Comparison of ENCODE assay signal across 1 cellular context in the genomic region with DNA sequence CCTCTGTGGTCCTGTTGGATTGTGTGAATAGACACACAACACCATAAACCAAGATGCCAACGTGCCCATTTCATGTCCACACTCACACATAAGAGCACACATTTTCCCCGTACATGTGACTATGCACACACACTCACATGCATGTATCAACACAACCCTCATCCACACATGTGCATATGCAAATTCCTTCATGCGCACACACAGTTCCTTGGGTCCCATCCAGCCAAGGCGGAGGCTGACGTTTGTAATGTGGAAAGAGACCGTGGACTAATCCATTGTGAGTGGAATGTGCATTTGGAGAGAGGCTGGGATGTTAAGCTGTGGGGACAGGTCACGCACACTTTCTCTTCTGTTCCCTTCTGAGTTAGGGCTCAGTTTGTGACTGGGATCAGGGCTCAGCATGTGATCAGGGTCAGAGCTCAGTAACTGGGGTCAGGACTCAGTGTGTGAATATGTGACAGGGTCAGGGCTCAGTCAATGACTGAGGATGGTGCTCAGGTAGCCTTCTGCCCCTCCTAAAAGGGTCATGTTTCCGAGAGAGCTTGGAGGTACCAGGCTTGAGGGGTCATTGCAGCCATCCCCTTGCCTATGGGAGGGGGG.
TF ChIP-seq lines count a peak whose summit lies in the region.

No MANE protein-coding gene starts in this region.

TF ChIP-seq in HepG2, 621 proteins besides CTCF, POLR2A, EP300 and RAD21 (continued from another document and continues in another):
- TF ChIP-seq ZNF747 (CRISPR knock-in tag; IDR thresholded peaks at IDR 0.05; ENCODE audit: borderline replicate concordance) (no peak), HMGA1 (CRISPR knock-in tag; conservative IDR thresholded peaks at IDR 0.05) (no peak), ZNF292 (CRISPR knock-in tag; IDR thresholded peaks at IDR 0.05; ENCODE audit: borderline replicate concordance, low read depth) (peak; percentile 63; the same call in 1 of the 2 replicates), PRPF4 (IDR thresholded peaks at IDR 0.05; ENCODE audit: low read depth, low read length, poor library complexity, severe bottlenecking) (no peak), SP5 (CRISPR knock-in tag; IDR thresholded peaks at IDR 0.05; ENCODE audit: borderline replicate concordance, low read depth) (0 out of 2 replicates have a peak, but pooled peaks have one; percentile 8), ZFYVE20 (CRISPR knock-in tag; IDR thresholded peaks at IDR 0.05; ENCODE audit: borderline replicate concordance, low read depth) (0 out of 2 replicates have a peak, but pooled peaks have one; percentile 3), ZC3H4 (CRISPR knock-in tag; IDR thresholded peaks at IDR 0.05; ENCODE audit: borderline replicate concordance) (peak; percentile 94; the same call in 1 of the 2 replicates), ZNF674 (CRISPR knock-in tag; IDR thresholded peaks at IDR 0.05; ENCODE audit: low read depth) (peak; percentile 37; the same call in 1 of the 2 replicates), ZNF180 (CRISPR knock-in tag; IDR thresholded peaks at IDR 0.05; ENCODE audit: borderline replicate concordance, low read depth) (no peak), ZNF34 (CRISPR knock-in tag; IDR thresholded peaks at IDR 0.05; ENCODE audit: borderline replicate concordance) (no peak), GABPA (IDR thresholded peaks at IDR 0.05; ENCODE audit: low read depth, low read length) (no peak), GABPA (CRISPR knock-in tag; IDR thresholded peaks at IDR 0.05; ENCODE audit: low read depth) (no peak), GFI1 (CRISPR knock-in tag; IDR thresholded peaks at IDR 0.05; ENCODE audit: borderline replicate concordance) (0 out of 2 replicates have a peak, but pooled peaks have one; percentile 64), ZNF652 (CRISPR knock-in tag; IDR thresholded peaks at IDR 0.05; ENCODE audit: borderline replicate concordance, low read depth) (0 out of 2 replicates have a peak, but pooled peaks have one; percentile 34), ZNF709 (CRISPR knock-in tag; IDR thresholded peaks at IDR 0.05) (peak; percentile 10), ZNF138 (CRISPR knock-in tag; IDR thresholded peaks at IDR 0.05; ENCODE audit: low read depth) (0 out of 2 replicates have a peak, but pooled peaks have one; percentile 6), HOXD1 (CRISPR knock-in tag; IDR thresholded peaks at IDR 0.05) (no peak), ZNF446 (CRISPR knock-in tag; IDR thresholded peaks at IDR 0.05) (peak; percentile 100), PAF1 (CRISPR knock-in tag; IDR thresholded peaks at IDR 0.05) (peak; percentile 81; the same call in 1 of the 2 replicates), ZNF24 (IDR thresholded peaks at IDR 0.05) (peak; percentile 87; the same call in 1 of the 2 replicates), KDM1A (CRISPR knock-in tag; IDR thresholded peaks at IDR 0.05) (peak; percentile 37; the same call in 1 of the 2 replicates), NFKBIZ (CRISPR knock-in tag; IDR thresholded peaks at IDR 0.05) (0 out of 2 replicates have a peak, but pooled peaks have one; percentile 49), ZNF777 (CRISPR knock-in tag; IDR thresholded peaks at IDR 0.05) (no peak), ZNF577 (CRISPR knock-in tag; IDR thresholded peaks at IDR 0.05; ENCODE audit: borderline replicate concordance, low read depth) (no peak), SMAD9 (CRISPR knock-in tag; IDR thresholded peaks at IDR 0.05) (0 out of 2 replicates have a peak, but pooled peaks have one; percentile 26), MAZ (IDR thresholded peaks at IDR 0.05; ENCODE audit: borderline replicate concordance, low read depth, low read length) (no peak), MAZ (CRISPR knock-in tag; IDR thresholded peaks at IDR 0.05; ENCODE audit: low read depth) (no peak; the same call in 1 of the 2 replicates), SIX1 (CRISPR knock-in tag; IDR thresholded peaks at IDR 0.05; ENCODE audit: borderline replicate concordance) (no peak), NFATC3 (CRISPR knock-in tag; IDR thresholded peaks at IDR 0.05) (0 out of 2 replicates have a peak, but pooled peaks have one; percentile 90), ZFY (CRISPR knock-in tag; IDR thresholded peaks at IDR 0.05) (no peak), ZC3H13 (CRISPR knock-in tag; IDR thresholded peaks at IDR 0.05) (0 out of 2 replicates have a peak, but pooled peaks have one; percentile 38)
- TF ChIP-seq, protein P1, sequence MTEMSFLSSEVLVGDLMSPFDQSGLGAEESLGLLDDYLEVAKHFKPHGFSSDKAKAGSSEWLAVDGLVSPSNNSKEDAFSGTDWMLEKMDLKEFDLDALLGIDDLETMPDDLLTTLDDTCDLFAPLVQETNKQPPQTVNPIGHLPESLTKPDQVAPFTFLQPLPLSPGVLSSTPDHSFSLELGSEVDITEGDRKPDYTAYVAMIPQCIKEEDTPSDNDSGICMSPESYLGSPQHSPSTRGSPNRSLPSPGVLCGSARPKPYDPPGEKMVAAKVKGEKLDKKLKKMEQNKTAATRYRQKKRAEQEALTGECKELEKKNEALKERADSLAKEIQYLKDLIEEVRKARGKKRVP (CRISPR knock-in tag; IDR thresholded peaks at IDR 0.05): peak in 1 of 2 experiments; percentile 33; a peak in 1 of 4 replicates
- TF ChIP-seq, protein P2, sequence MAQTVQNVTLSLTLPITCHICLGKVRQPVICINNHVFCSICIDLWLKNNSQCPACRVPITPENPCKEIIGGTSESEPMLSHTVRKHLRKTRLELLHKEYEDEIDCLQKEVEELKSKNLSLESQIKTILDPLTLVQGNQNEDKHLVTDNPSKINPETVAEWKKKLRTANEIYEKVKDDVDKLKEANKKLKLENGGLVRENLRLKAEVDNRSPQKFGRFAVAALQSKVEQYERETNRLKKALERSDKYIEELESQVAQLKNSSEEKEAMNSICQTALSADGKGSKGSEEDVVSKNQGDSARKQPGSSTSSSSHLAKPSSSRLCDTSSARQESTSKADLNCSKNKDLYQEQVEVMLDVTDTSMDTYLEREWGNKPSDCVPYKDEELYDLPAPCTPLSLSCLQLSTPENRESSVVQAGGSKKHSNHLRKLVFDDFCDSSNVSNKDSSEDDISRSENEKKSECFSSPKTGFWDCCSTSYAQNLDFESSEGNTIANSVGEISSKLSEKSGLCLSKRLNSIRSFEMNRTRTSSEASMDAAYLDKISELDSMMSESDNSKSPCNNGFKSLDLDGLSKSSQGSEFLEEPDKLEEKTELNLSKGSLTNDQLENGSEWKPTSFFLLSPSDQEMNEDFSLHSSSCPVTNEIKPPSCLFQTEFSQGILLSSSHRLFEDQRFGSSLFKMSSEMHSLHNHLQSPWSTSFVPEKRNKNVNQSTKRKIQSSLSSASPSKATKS (CRISPR knock-in tag; IDR thresholded peaks at IDR 0.05): peak; percentile 38; the same call in 1 of the 2 replicates
- TF ChIP-seq, protein P3, sequence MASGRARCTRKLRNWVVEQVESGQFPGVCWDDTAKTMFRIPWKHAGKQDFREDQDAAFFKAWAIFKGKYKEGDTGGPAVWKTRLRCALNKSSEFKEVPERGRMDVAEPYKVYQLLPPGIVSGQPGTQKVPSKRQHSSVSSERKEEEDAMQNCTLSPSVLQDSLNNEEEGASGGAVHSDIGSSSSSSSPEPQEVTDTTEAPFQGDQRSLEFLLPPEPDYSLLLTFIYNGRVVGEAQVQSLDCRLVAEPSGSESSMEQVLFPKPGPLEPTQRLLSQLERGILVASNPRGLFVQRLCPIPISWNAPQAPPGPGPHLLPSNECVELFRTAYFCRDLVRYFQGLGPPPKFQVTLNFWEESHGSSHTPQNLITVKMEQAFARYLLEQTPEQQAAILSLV (CRISPR knock-in tag; IDR thresholded peaks at IDR 0.05; ENCODE audit: borderline replicate concordance): no peak; the same call in 1 of the 2 replicates
- TF ChIP-seq, protein P4, sequence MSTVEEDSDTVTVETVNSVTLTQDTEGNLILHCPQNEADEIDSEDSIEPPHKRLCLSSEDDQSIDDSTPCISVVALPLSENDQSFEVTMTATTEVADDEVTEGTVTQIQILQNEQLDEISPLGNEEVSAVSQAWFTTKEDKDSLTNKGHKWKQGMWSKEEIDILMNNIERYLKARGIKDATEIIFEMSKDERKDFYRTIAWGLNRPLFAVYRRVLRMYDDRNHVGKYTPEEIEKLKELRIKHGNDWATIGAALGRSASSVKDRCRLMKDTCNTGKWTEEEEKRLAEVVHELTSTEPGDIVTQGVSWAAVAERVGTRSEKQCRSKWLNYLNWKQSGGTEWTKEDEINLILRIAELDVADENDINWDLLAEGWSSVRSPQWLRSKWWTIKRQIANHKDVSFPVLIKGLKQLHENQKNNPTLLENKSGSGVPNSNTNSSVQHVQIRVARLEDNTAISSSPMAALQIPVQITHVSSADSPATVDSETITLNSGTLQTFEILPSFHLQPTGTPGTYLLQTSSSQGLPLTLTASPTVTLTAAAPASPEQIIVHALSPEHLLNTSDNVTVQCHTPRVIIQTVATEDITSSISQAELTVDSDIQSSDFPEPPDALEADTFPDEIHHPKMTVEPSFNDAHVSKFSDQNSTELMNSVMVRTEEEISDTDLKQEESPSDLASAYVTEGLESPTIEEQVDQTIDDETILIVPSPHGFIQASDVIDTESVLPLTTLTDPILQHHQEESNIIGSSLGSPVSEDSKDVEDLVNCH (CRISPR knock-in tag; IDR thresholded peaks at IDR 0.05): no peak
- TF ChIP-seq, protein P5, sequence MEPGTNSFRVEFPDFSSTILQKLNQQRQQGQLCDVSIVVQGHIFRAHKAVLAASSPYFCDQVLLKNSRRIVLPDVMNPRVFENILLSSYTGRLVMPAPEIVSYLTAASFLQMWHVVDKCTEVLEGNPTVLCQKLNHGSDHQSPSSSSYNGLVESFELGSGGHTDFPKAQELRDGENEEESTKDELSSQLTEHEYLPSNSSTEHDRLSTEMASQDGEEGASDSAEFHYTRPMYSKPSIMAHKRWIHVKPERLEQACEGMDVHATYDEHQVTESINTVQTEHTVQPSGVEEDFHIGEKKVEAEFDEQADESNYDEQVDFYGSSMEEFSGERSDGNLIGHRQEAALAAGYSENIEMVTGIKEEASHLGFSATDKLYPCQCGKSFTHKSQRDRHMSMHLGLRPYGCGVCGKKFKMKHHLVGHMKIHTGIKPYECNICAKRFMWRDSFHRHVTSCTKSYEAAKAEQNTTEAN (CRISPR knock-in tag; conservative IDR thresholded peaks at IDR 0.05): no peak; the same call in 1 of the 2 replicates
- TF ChIP-seq, protein P6, sequence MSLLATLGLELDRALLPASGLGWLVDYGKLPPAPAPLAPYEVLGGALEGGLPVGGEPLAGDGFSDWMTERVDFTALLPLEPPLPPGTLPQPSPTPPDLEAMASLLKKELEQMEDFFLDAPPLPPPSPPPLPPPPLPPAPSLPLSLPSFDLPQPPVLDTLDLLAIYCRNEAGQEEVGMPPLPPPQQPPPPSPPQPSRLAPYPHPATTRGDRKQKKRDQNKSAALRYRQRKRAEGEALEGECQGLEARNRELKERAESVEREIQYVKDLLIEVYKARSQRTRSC (CRISPR knock-in tag; IDR thresholded peaks at IDR 0.05; ENCODE audit: low read depth): no peak
- TF ChIP-seq, protein P7, sequence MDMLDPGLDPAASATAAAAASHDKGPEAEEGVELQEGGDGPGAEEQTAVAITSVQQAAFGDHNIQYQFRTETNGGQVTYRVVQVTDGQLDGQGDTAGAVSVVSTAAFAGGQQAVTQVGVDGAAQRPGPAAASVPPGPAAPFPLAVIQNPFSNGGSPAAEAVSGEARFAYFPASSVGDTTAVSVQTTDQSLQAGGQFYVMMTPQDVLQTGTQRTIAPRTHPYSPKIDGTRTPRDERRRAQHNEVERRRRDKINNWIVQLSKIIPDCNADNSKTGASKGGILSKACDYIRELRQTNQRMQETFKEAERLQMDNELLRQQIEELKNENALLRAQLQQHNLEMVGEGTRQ (IDR thresholded peaks at IDR 0.05; ENCODE audit: low read depth, low read length): no peak; the same call in 1 of the 2 replicates
- TF ChIP-seq, protein P7 (CRISPR knock-in tag; IDR thresholded peaks at IDR 0.05; ENCODE audit: borderline replicate concordance): no peak
- TF ChIP-seq, protein P8, sequence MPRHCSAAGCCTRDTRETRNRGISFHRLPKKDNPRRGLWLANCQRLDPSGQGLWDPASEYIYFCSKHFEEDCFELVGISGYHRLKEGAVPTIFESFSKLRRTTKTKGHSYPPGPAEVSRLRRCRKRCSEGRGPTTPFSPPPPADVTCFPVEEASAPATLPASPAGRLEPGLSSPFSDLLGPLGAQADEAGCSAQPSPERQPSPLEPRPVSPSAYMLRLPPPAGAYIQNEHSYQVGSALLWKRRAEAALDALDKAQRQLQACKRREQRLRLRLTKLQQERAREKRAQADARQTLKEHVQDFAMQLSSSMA (CRISPR knock-in tag; IDR thresholded peaks at IDR 0.05): peak; percentile 53; the same call in 1 of the 2 replicates
- TF ChIP-seq, protein P9, sequence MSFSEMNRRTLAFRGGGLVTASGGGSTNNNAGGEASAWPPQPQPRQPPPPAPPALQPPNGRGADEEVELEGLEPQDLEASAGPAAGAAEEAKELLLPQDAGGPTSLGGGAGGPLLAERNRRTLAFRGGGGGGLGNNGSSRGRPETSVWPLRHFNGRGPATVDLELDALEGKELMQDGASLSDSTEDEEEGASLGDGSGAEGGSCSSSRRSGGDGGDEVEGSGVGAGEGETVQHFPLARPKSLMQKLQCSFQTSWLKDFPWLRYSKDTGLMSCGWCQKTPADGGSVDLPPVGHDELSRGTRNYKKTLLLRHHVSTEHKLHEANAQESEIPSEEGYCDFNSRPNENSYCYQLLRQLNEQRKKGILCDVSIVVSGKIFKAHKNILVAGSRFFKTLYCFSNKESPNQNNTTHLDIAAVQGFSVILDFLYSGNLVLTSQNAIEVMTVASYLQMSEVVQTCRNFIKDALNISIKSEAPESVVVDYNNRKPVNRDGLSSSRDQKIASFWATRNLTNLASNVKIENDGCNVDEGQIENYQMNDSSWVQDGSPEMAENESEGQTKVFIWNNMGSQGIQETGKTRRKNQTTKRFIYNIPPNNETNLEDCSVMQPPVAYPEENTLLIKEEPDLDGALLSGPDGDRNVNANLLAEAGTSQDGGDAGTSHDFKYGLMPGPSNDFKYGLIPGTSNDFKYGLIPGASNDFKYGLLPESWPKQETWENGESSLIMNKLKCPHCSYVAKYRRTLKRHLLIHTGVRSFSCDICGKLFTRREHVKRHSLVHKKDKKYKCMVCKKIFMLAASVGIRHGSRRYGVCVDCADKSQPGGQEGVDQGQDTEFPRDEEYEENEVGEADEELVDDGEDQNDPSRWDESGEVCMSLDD (CRISPR knock-in tag; IDR thresholded peaks at IDR 0.05; ENCODE audit: borderline replicate concordance): no peak
- TF ChIP-seq, protein P10, sequence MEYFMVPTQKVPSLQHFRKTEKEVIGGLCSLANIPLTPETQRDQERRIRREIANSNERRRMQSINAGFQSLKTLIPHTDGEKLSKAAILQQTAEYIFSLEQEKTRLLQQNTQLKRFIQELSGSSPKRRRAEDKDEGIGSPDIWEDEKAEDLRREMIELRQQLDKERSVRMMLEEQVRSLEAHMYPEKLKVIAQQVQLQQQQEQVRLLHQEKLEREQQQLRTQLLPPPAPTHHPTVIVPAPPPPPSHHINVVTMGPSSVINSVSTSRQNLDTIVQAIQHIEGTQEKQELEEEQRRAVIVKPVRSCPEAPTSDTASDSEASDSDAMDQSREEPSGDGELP (IDR thresholded peaks at IDR 0.05; ENCODE audit: borderline replicate concordance, low read depth): peak; percentile 23; the same call in 1 of the 2 replicates
